ENCODE assay signal across 23 cellular contexts in genomic region chr6:40334496-40334895, GRCh38.
"Had no signal": no experiment of that assay in that cellular context is flagged by ENCODE, and none has a peak within 500 bp of the region (broad histone marks: within the 10 kb centered on the region; RNA-seq: fewer than 3 reads in every experiment).

No MANE protein-coding gene starts in this region.

- H3K36me3 Mint-ChIP-seq: activated naive CD8-positive, alpha-beta T cell treated with anti-CD3 and anti-CD28 coated beads, Interleukin-2, amount 10 ng/mL, durations not matched to agents 7 days and 5 days had no signal

- H3K4me1 ChIP-seq: colonic mucosa, gastroesophageal sphincter, lower lobe of right lung, prostate gland, right atrium auricular region, upper lobe of right lung had no signal

- H3K27ac ChIP-seq: colonic mucosa, dorsolateral prefrontal cortex, gastroesophageal sphincter, lower lobe of right lung, neutrophil, ovary, prostate gland, right atrium auricular region, upper lobe of right lung had no signal

- H3K9me3 Mint-ChIP-seq: activated B cell treated with CpG ODN at 0.5 μM for 24 hours; activated naive CD8-positive, alpha-beta T cell treated with anti-CD3 and anti-CD28 coated beads, Interleukin-2, amount 10 ng/mL, durations not matched to agents 7 days and 5 days had no signal

- H3K36me3 ChIP-seq: colonic mucosa, gastroesophageal sphincter, lower lobe of right lung, neutrophil, ovary, prostate gland, right atrium auricular region, upper lobe of right lung had no signal

- H3K27ac Mint-ChIP-seq: activated B cell treated with CpG ODN at 0.5 μM for 24 hours; activated naive CD8-positive, alpha-beta T cell treated with anti-CD3 and anti-CD28 coated beads, Interleukin-2, amount 10 ng/mL, durations not matched to agents 7 days and 5 days had no signal

- H3K4me1 Mint-ChIP-seq: activated B cell treated with CpG ODN at 0.5 μM for 24 hours; activated naive CD8-positive, alpha-beta T cell treated with anti-CD3 and anti-CD28 coated beads, Interleukin-2, amount 10 ng/mL, durations not matched to agents 7 days and 5 days had no signal

- ATAC-seq: gastroesophageal sphincter; lower lobe of right lung; naive thymus-derived CD4-positive, alpha-beta T cell; upper lobe of right lung had no signal

- H3K9me3 ChIP-seq: colonic mucosa, gastroesophageal sphincter, lower lobe of right lung, neutrophil, ovary, prostate gland, right atrium auricular region, upper lobe of right lung had no signal

- H3K4me3 ChIP-seq: colonic mucosa, dorsolateral prefrontal cortex, gastroesophageal sphincter, lower lobe of right lung, ovary, prostate gland, right atrium auricular region, upper lobe of right lung had no signal

- H3K27me3 ChIP-seq: colonic mucosa, ovary, right atrium auricular region had no signal

- DNase-seq: activated B cell treated with CpG ODN at 0.5 μM for 24 hours; activated CD4-positive, alpha-beta T cell treated with anti-CD3 and anti-CD28 coated beads for 4 hours; activated CD4-positive, alpha-beta T cell treated with anti-CD3 and anti-CD28 coated beads, Interleukin-2, amount 50 U/mL, for 48 hours; activated naive CD4-positive, alpha-beta T cell treated with Interleukin-2 at 50 U/mL for 16 hours; activated naive CD8-positive, alpha-beta T cell treated with anti-CD3 and anti-CD28 coated beads, Interleukin-2, amount 10 ng/mL, durations not matched to agents 7 days and 5 days; activated T-cell treated with anti-CD3 and anti-CD28 coated beads, Interleukin-2, amount 50 U/mL, for 48 hours; amniotic stem cell; colonic mucosa; dorsolateral prefrontal cortex; head of caudate nucleus; hypothalamus; immature natural killer cell; lower lobe of right lung; naive thymus-derived CD4-positive, alpha-beta T cell; ovary; stimulated activated CD4-positive, alpha-beta T cell treated with anti-CD3 and anti-CD28 coated beads, Interleukin-12 subunit alpha, Interleukin-12 subunit beta, amount 100 ng/mL, for 4 hours; stimulated activated naive CD4-positive, alpha-beta T cell treated with Interleukin-2 at 50 U/mL for 16 hours; T-helper 1 cell; upper lobe of right lung had no signal

- H3K4me3 Mint-ChIP-seq: activated B cell treated with CpG ODN at 0.5 μM for 24 hours; activated naive CD8-positive, alpha-beta T cell treated with anti-CD3 and anti-CD28 coated beads, Interleukin-2, amount 10 ng/mL, durations not matched to agents 7 days and 5 days; immature natural killer cell; naive thymus-derived CD4-positive, alpha-beta T cell had no signal
